26 cellular contexts compared by ENCODE assay signal in the genomic region with DNA sequence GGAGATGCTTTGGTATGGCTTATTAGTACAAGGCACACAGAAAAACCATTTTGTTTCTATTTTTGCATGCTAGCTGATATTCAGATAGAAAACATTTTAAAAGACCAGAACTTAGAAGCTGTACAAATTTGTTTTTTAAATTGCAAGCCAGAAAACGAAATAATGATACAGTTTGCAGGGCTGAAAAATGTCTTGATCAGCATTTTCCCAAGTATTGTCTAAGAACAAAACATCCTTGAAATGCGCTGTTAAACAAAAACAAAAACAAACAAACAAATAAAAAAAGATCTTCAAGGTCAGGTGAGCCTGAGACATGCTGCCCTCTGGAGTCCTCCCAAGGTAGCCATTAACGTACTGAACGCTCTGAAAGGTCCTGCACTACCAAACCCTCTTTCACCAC.
"Had no signal": no experiment of that assay in that cellular context is flagged by ENCODE, and none has a peak within 500 bp of the region (broad histone marks: within the 10 kb centered on the region; RNA-seq: fewer than 3 reads in every experiment).

No MANE protein-coding gene starts in this region.

- H3K4me1 Mint-ChIP-seq: neural crest cell; stimulated activated memory B cell treated with anti-CD40 and anti-IgM and Interleukin-4, amounts not matched to agents 10 μg/mL and 1 μg/mL and 100 μg/mL, for 72 hours; stimulated activated naive CD8-positive, alpha-beta T cell treated with anti-CD3 and anti-CD28 coated beads, Interleukin-15, amount 100 ng/mL, for 72 hours had no signal

- DNase-seq: islet precursor cell; left ventricle myocardium inferior; mesendoderm; midbrain; mucosa of descending colon; naive thymus-derived CD4-positive, alpha-beta T cell; nucleus accumbens; pancreas; posterior cingulate gyrus; retina; right cardiac atrium; sigmoid colon; small intestine; spleen; stimulated activated CD4-positive, alpha-beta T cell treated with anti-CD3 and anti-CD28 coated beads, Interleukin-4, amount 100 ng/mL, for 24 hours; stimulated activated naive CD4-positive, alpha-beta T cell treated with Interleukin-2 at 50 U/mL for 16 hours; stimulated activated naive CD8-positive, alpha-beta T cell treated with anti-CD3 and anti-CD28 coated beads, Interleukin-15, amount 100 ng/mL, for 72 hours; substantia nigra; uterus had no signal

- H3K27me3 Mint-ChIP-seq: naive thymus-derived CD4-positive, alpha-beta T cell; natural killer cell treated with Interleukin-12 subunit alpha and Interleukin-12 subunit beta and Interleukin-15 and Interleukin-18, amount 100 ng/mL, for 72 hours; stimulated activated naive CD8-positive, alpha-beta T cell treated with anti-CD3 and anti-CD28 coated beads, Interleukin-15, amount 100 ng/mL, for 72 hours; type B pancreatic cell had no signal

- H3K4me1 ChIP-seq: left ventricle myocardium inferior, pancreas, prostate gland, sigmoid colon, spleen, tibial nerve, uterus had no signal

- H3K4me3 Mint-ChIP-seq: naive thymus-derived CD4-positive, alpha-beta T cell; natural killer cell treated with Interleukin-12 subunit alpha and Interleukin-12 subunit beta and Interleukin-15 and Interleukin-18, amount 100 ng/mL, for 72 hours; neural crest cell; stimulated activated memory B cell treated with anti-CD40 and anti-IgM and Interleukin-4, amounts not matched to agents 10 μg/mL and 1 μg/mL and 100 μg/mL, for 72 hours; stimulated activated naive CD8-positive, alpha-beta T cell treated with anti-CD3 and anti-CD28 coated beads, Interleukin-15, amount 100 ng/mL, for 72 hours; type B pancreatic cell had no signal

- H3K36me3 Mint-ChIP-seq: naive thymus-derived CD4-positive, alpha-beta T cell; natural killer cell treated with Interleukin-12 subunit alpha and Interleukin-12 subunit beta and Interleukin-15 and Interleukin-18, amount 100 ng/mL, for 72 hours; stimulated activated memory B cell treated with anti-CD40 and anti-IgM and Interleukin-4, amounts not matched to agents 10 μg/mL and 1 μg/mL and 100 μg/mL, for 72 hours; type B pancreatic cell had no signal

- FAIRE-seq: pancreas, small intestine had no signal

- H3K27ac Mint-ChIP-seq: naive thymus-derived CD4-positive, alpha-beta T cell; natural killer cell treated with Interleukin-12 subunit alpha and Interleukin-12 subunit beta and Interleukin-15 and Interleukin-18, amount 100 ng/mL, for 72 hours; stimulated activated memory B cell treated with anti-CD40 and anti-IgM and Interleukin-4, amounts not matched to agents 10 μg/mL and 1 μg/mL and 100 μg/mL, for 72 hours; stimulated activated naive CD8-positive, alpha-beta T cell treated with anti-CD3 and anti-CD28 coated beads, Interleukin-15, amount 100 ng/mL, for 72 hours; type B pancreatic cell had no signal

- H3K9me3 Mint-ChIP-seq: naive thymus-derived CD4-positive, alpha-beta T cell; natural killer cell treated with Interleukin-12 subunit alpha and Interleukin-12 subunit beta and Interleukin-15 and Interleukin-18, amount 100 ng/mL, for 72 hours; stimulated activated memory B cell treated with anti-CD40 and anti-IgM and Interleukin-4, amounts not matched to agents 10 μg/mL and 1 μg/mL and 100 μg/mL, for 72 hours; stimulated activated naive CD8-positive, alpha-beta T cell treated with anti-CD3 and anti-CD28 coated beads, Interleukin-15, amount 100 ng/mL, for 72 hours; type B pancreatic cell had no signal

- H3K27ac ChIP-seq: left ventricle myocardium inferior, pancreas, prostate gland, sigmoid colon, spleen, tibial nerve, uterus had no signal

- ATAC-seq: mucosa of descending colon; naive thymus-derived CD4-positive, alpha-beta T cell; natural killer cell treated with Interleukin-12 subunit alpha and Interleukin-12 subunit beta and Interleukin-15 and Interleukin-18, amount 100 ng/mL, for 72 hours; pancreas; right cardiac atrium; stimulated activated memory B cell treated with anti-CD40 and anti-IgM and Interleukin-4, amounts not matched to agents 10 μg/mL and 1 μg/mL and 100 μg/mL, for 72 hours; stimulated activated naive CD8-positive, alpha-beta T cell treated with anti-CD3 and anti-CD28 coated beads, Interleukin-15, amount 100 ng/mL, for 72 hours had no signal

- H3K36me3 ChIP-seq: left ventricle myocardium inferior, pancreas, prostate gland, sigmoid colon, spleen, tibial nerve, uterus had no signal

- H3K27me3 ChIP-seq: pancreas, sigmoid colon, spleen, tibial nerve, uterus had no signal

- H3K9me3 ChIP-seq: mucosa of descending colon, pancreas, prostate gland, sigmoid colon, spleen, tibial nerve, uterus had no signal

- H3K4me3 ChIP-seq: left ventricle myocardium inferior, lung, mucosa of descending colon, pancreas, prostate gland, sigmoid colon, spleen, tibial nerve, uterus had no signal
